In the genomic region with DNA sequence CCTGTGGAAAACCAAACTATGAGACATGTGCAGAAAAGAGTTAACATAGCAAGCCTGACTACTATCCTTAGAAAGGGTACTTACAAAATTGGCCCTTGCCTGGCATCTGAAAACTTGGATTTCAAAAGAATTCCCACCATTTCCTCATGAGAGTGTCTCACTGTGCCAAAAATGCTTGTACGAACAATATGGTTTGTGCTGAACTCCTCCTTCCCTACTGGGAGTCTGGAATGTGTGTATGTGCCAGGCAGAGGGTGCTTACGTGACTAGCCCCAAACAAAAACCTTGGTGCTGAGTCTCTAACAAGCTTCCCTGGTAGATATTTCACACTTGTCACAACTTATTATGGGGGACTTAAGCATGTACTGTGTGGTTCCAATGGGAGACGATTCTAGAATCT, we compare ENCODE assay signal across 24 cellular contexts.
"Had no signal": no experiment of that assay in that cellular context is flagged by ENCODE, and none has a peak within 500 bp of the region (broad histone marks: within the 10 kb centered on the region; RNA-seq: fewer than 3 reads in every experiment).

No MANE protein-coding gene starts in this region.

- H3K4me1 Mint-ChIP-seq: naive thymus-derived CD4-positive, alpha-beta T cell had no signal

- FAIRE-seq: endometrium, islet of Langerhans, small intestine, urothelium cell line had no signal

- DNase-seq: cortex of kidney; dorsolateral prefrontal cortex; effector memory CD4-positive, alpha-beta T cell; gastrocnemius medialis; heart right ventricle; hypothalamus; kidney glomerular epithelial cell; naive thymus-derived CD4-positive, alpha-beta T cell; ovary; sigmoid colon; small intestine; stimulated activated CD4-positive, alpha-beta T cell treated with anti-CD3 and anti-CD28 coated beads, Interleukin-12 subunit alpha, Interleukin-12 subunit beta, amount 100 ng/mL, for 4 hours; stimulated activated naive CD4-positive, alpha-beta T cell; stomach; substantia nigra; transverse colon had no signal

- H3K4me1 ChIP-seq: esophagus muscularis mucosa, gastrocnemius medialis, heart right ventricle, right atrium auricular region, stomach, transverse colon had no signal

- H3K27me3 ChIP-seq: esophagus muscularis mucosa, gastrocnemius medialis, heart right ventricle, neutrophil, ovary, right atrium auricular region, sigmoid colon, stomach, transverse colon had no signal

- H3K27ac Mint-ChIP-seq: naive thymus-derived CD4-positive, alpha-beta T cell had no signal

- H3K4me3 ChIP-seq: dorsolateral prefrontal cortex, esophagus muscularis mucosa, gastrocnemius medialis, heart right ventricle, ovary, right atrium auricular region, sigmoid colon, stomach, thoracic aorta, transverse colon had no signal

- H3K27ac ChIP-seq: dorsolateral prefrontal cortex, epithelial cell of prostate, esophagus muscularis mucosa, gastrocnemius medialis, heart right ventricle, neutrophil, ovary, right atrium auricular region, sigmoid colon, stomach, thoracic aorta, transverse colon had no signal

- H3K9me3 ChIP-seq: esophagus muscularis mucosa, gastrocnemius medialis, heart right ventricle, neutrophil, ovary, right atrium auricular region, sigmoid colon, thoracic aorta, transverse colon had no signal

- H3K4me3 Mint-ChIP-seq: naive thymus-derived CD4-positive, alpha-beta T cell had no signal

- H3K36me3 Mint-ChIP-seq: naive thymus-derived CD4-positive, alpha-beta T cell had no signal

- H3K36me3 ChIP-seq: esophagus muscularis mucosa, gastrocnemius medialis, heart right ventricle, neutrophil, ovary, right atrium auricular region, sigmoid colon, stomach, thoracic aorta, transverse colon had no signal

- ATAC-seq: gastrocnemius medialis; heart right ventricle; naive thymus-derived CD4-positive, alpha-beta T cell had no signal
